In genomic region chr14:101965145-101965531, GRCh38 we compare ENCODE assay signal across 9 cellular contexts. TPM values are rescaled to one million over a fixed set of nuclear protein-coding genes. Genes with fewer than 3 reads are reported as not detected.
DNase-seq lines count a peak whose midpoint lies in the region; ATAC-seq, FAIRE-seq and TF ChIP-seq lines count a peak whose summit lies in the region.
"Had no signal": no experiment of that assay in that cellular context is flagged by ENCODE, and none has a peak within 500 bp of the region (broad histone marks: within the 10 kb centered on the region; RNA-seq: fewer than 3 reads in every experiment).

No MANE protein-coding gene starts in this region.

- intact Hi-C loops in pancreas (cut with DNase I): loop anchor here in 1 of 3 donors (10.0 kb wide), 1 partner anchor 120 kb away; the partner anchor contains the start of gene HSP90AA1

- peaks cover 41% of the 10 kb centered on the region for H3K36me3 ChIP-seq in RWPE2 (ENCODE audit: low read depth)
- H3K36me3 ChIP-seq in pancreas: peaks cover 0 to 4% (median 0%) of the 10 kb centered on the region in 3 donors

- in situ Hi-C loops in Caki2 (cut with HindIII; ENCODE audit: low pct_unique_long_range_greater_than_20kb, low sequenced_read_pairs): no loop called here

- H3K9me3 Mint-ChIP-seq in activated naive CD8-positive, alpha-beta T cell (ENCODE audit: low read depth): no peaks in the 10 kb centered on the region
- peaks cover 10% of the 10 kb centered on the region for H3K9me3 Mint-ChIP-seq in glutamatergic neuron (ENCODE audit: unreplicated experiment)

- H3K9me3 ChIP-seq in RWPE2 (ENCODE audit: severe bottlenecking) (no peaks in the 10 kb centered on the region), pancreas (no peaks in the 10 kb centered on the region)

- peaks cover 2% of the 10 kb centered on the region for H3K36me3 Mint-ChIP-seq in activated naive CD8-positive, alpha-beta T cell
- no peaks in the 10 kb centered on the region for H3K36me3 Mint-ChIP-seq in glutamatergic neuron (ENCODE audit: unreplicated experiment)

- ATAC-seq in RWPE2 (ENCODE audit: low read depth) (peak; percentile 30), pancreas (peak; percentile 16 to 59 (median 44))

- no peak for FAIRE-seq in pancreas (lab: Jason Lieb, UNC)
- FAIRE-seq: islet of Langerhans had no signal

- no peaks in the 10 kb centered on the region for H3K27me3 Mint-ChIP-seq in activated naive CD8-positive, alpha-beta T cell
- peaks cover 23% of the 10 kb centered on the region for H3K27me3 Mint-ChIP-seq in glutamatergic neuron (ENCODE audit: unreplicated experiment)

- H3K27ac ChIP-seq in RWPE2 (ENCODE audit: poor library complexity, severe bottlenecking): peak overlapping the region; percentile 75
- peak overlapping the region; percentile 78 to 91 (median 90) for H3K27ac ChIP-seq in pancreas

- H3K4me1 ChIP-seq in RWPE2 (ENCODE audit: insufficient read depth, poor library complexity, severe bottlenecking): peaks cover 26% of the 10 kb centered on the region
- peaks cover 6 to 17% (median 12%) of the 10 kb centered on the region in 3 donors for H3K4me1 ChIP-seq in pancreas

- TF ChIP-seq CTCF in GM20000 (IDR thresholded peaks at IDR 0.05; ENCODE audit: extremely low read depth, missing control alignments) (no peak), RWPE2 (IDR thresholded peaks at IDR 0.05; ENCODE audit: poor library complexity, severe bottlenecking) (no peak), glutamatergic neuron (IDR thresholded peaks at IDR 0.05; ENCODE audit: partially characterized antibody, unreplicated experiment) (no peak), pancreas (IDR thresholded peaks at IDR 0.05) (no peak)

- DNase-seq in Caki2 (ENCODE audit: low read depth) (peak; percentile 62), GM20000 (ENCODE audit: low spot score) (peak; percentile 80), HT1080 (ENCODE audit: low read depth) (peak; percentile 53), RWPE2 (ENCODE audit: low spot score) (no peak), glutamatergic neuron (peak; percentile 61), pancreas (peak; percentile 56 to 84 (median 61)), ureter (ENCODE audit: low spot score) (peak; percentile 74)

- H3K4me3 ChIP-seq in RWPE2 (ENCODE audit: severe bottlenecking): peak overlapping the region; percentile 99
- peak overlapping the region; percentile 85 to 100 (median 98) for H3K4me3 ChIP-seq in pancreas

- H3K4me3 Mint-ChIP-seq in activated naive CD8-positive, alpha-beta T cell: peak overlapping the region; percentile 90
- peak overlapping the region; percentile 85 for H3K4me3 Mint-ChIP-seq in glutamatergic neuron (ENCODE audit: unreplicated experiment)

- peaks cover 46% of the 10 kb centered on the region for H3K4me1 Mint-ChIP-seq in activated naive CD8-positive, alpha-beta T cell (ENCODE audit: low read depth)
- peaks cover 28% of the 10 kb centered on the region for H3K4me1 Mint-ChIP-seq in glutamatergic neuron (ENCODE audit: low read depth, unreplicated experiment)

- WGBS in pancreas, 2 donors: 0 to 1% methylated on average over 22 to 32 of the region's 32 CpGs

- no peaks in the 10 kb centered on the region for H3K27me3 ChIP-seq in RWPE2 (ENCODE audit: insufficient read depth, poor library complexity, severe bottlenecking)
- no peaks in the 10 kb centered on the region for H3K27me3 ChIP-seq in pancreas

- H3K27ac Mint-ChIP-seq in activated naive CD8-positive, alpha-beta T cell: peak overlapping the region; percentile 73
- H3K27ac Mint-ChIP-seq in glutamatergic neuron (ENCODE audit: unreplicated experiment): peak overlapping the region; percentile 98

RNA-seq across cellular contexts. Expression of gene DYNC1H1, which starts 0.8 kb away (rescaled TPM):
- 95.9 and 155 TPM in 2 replicates for total RNA-seq in Caki2 (2014; rRNA removed; shearing (Covaris generic); ENCODE audit: low replicate concordance)
- 406 and 409 TPM in 2 replicates for total RNA-seq in HT1080 (2014; rRNA removed; shearing (Covaris generic))
- polyA plus RNA-seq in HT1080 (2015; cell fraction: cytosol; rRNA removed): 93.5 and 122 TPM in 2 replicates
- polyA plus RNA-seq in HT1080 (2015; cell fraction: nucleus; rRNA removed): 1,621 and 1,726 TPM in 2 replicates
- total RNA-seq in glutamatergic neuron (ENCODE audit: unreplicated experiment): 2,051 TPM
- total RNA-seq in pancreas: 100 to 1,000 TPM; 114 to 215 (median 143) TPM
- 10 to 100 TPM; 95.7 to 96.4 TPM for polyA plus RNA-seq in pancreas
- total RNA-seq in ureter: 467 TPM
